In the genomic region with DNA sequence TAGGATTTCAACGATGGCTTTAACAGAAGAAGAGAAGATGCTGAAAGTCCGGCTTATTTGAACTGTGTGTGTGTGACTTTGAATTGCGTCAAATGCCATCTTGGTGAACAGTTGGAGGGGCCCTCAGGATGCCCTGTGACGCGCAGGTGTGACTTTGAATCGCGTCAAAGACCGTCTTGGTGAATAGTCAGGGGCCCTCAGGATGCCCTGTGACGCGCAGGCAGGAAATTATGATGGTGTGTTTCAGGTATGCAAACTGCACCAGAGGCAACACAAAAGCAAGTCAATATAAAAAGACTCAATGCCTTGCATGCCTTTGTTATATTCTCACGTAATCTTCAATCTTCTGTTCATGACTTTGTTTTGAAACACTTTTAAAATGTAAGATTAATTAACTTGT, we compare ENCODE assay signal across 1 cellular context.
TF ChIP-seq lines count a peak whose summit lies in the region.

No MANE protein-coding gene starts in this region.

TF ChIP-seq in GM23338, 12 proteins besides CTCF, POLR2A, EP300 and RAD21:
- TF ChIP-seq NANOG (IDR thresholded peaks at IDR 0.05; ENCODE audit: borderline replicate concordance) (no peak), ZNF331 (CRISPR knock-in tag; IDR thresholded peaks at IDR 0.05; ENCODE audit: low read depth) (no peak), EZH2 (IDR thresholded peaks at IDR 0.05; ENCODE audit: low read depth, unreplicated experiment) (no peak), ZNF114 (CRISPR knock-in tag; IDR thresholded peaks at IDR 0.05) (no peak), JUNB (IDR thresholded peaks at IDR 0.05; ENCODE audit: unreplicated experiment) (no peak), CREB1 (CRISPR knock-in tag; IDR thresholded peaks at IDR 0.05; ENCODE audit: low read depth) (no peak), EZH2phosphoT487 (IDR thresholded peaks at IDR 0.05; ENCODE audit: unreplicated experiment) (no peak), STAT1 (IDR thresholded peaks at IDR 0.05; ENCODE audit: unreplicated experiment) (no peak), POLR2AphosphoS5 (IDR thresholded peaks at IDR 0.05; ENCODE audit: low read depth) (no peak)
- TF ChIP-seq, protein P1, sequence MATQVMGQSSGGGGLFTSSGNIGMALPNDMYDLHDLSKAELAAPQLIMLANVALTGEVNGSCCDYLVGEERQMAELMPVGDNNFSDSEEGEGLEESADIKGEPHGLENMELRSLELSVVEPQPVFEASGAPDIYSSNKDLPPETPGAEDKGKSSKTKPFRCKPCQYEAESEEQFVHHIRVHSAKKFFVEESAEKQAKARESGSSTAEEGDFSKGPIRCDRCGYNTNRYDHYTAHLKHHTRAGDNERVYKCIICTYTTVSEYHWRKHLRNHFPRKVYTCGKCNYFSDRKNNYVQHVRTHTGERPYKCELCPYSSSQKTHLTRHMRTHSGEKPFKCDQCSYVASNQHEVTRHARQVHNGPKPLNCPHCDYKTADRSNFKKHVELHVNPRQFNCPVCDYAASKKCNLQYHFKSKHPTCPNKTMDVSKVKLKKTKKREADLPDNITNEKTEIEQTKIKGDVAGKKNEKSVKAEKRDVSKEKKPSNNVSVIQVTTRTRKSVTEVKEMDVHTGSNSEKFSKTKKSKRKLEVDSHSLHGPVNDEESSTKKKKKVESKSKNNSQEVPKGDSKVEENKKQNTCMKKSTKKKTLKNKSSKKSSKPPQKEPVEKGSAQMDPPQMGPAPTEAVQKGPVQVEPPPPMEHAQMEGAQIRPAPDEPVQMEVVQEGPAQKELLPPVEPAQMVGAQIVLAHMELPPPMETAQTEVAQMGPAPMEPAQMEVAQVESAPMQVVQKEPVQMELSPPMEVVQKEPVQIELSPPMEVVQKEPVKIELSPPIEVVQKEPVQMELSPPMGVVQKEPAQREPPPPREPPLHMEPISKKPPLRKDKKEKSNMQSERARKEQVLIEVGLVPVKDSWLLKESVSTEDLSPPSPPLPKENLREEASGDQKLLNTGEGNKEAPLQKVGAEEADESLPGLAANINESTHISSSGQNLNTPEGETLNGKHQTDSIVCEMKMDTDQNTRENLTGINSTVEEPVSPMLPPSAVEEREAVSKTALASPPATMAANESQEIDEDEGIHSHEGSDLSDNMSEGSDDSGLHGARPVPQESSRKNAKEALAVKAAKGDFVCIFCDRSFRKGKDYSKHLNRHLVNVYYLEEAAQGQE (IDR thresholded peaks at IDR 0.05; ENCODE audit: unreplicated experiment) = no peak
- TF ChIP-seq, protein P2, sequence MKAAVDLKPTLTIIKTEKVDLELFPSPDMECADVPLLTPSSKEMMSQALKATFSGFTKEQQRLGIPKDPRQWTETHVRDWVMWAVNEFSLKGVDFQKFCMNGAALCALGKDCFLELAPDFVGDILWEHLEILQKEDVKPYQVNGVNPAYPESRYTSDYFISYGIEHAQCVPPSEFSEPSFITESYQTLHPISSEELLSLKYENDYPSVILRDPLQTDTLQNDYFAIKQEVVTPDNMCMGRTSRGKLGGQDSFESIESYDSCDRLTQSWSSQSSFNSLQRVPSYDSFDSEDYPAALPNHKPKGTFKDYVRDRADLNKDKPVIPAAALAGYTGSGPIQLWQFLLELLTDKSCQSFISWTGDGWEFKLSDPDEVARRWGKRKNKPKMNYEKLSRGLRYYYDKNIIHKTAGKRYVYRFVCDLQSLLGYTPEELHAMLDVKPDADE (IDR thresholded peaks at IDR 0.05) = no peak
- TF ChIP-seq, protein P3, sequence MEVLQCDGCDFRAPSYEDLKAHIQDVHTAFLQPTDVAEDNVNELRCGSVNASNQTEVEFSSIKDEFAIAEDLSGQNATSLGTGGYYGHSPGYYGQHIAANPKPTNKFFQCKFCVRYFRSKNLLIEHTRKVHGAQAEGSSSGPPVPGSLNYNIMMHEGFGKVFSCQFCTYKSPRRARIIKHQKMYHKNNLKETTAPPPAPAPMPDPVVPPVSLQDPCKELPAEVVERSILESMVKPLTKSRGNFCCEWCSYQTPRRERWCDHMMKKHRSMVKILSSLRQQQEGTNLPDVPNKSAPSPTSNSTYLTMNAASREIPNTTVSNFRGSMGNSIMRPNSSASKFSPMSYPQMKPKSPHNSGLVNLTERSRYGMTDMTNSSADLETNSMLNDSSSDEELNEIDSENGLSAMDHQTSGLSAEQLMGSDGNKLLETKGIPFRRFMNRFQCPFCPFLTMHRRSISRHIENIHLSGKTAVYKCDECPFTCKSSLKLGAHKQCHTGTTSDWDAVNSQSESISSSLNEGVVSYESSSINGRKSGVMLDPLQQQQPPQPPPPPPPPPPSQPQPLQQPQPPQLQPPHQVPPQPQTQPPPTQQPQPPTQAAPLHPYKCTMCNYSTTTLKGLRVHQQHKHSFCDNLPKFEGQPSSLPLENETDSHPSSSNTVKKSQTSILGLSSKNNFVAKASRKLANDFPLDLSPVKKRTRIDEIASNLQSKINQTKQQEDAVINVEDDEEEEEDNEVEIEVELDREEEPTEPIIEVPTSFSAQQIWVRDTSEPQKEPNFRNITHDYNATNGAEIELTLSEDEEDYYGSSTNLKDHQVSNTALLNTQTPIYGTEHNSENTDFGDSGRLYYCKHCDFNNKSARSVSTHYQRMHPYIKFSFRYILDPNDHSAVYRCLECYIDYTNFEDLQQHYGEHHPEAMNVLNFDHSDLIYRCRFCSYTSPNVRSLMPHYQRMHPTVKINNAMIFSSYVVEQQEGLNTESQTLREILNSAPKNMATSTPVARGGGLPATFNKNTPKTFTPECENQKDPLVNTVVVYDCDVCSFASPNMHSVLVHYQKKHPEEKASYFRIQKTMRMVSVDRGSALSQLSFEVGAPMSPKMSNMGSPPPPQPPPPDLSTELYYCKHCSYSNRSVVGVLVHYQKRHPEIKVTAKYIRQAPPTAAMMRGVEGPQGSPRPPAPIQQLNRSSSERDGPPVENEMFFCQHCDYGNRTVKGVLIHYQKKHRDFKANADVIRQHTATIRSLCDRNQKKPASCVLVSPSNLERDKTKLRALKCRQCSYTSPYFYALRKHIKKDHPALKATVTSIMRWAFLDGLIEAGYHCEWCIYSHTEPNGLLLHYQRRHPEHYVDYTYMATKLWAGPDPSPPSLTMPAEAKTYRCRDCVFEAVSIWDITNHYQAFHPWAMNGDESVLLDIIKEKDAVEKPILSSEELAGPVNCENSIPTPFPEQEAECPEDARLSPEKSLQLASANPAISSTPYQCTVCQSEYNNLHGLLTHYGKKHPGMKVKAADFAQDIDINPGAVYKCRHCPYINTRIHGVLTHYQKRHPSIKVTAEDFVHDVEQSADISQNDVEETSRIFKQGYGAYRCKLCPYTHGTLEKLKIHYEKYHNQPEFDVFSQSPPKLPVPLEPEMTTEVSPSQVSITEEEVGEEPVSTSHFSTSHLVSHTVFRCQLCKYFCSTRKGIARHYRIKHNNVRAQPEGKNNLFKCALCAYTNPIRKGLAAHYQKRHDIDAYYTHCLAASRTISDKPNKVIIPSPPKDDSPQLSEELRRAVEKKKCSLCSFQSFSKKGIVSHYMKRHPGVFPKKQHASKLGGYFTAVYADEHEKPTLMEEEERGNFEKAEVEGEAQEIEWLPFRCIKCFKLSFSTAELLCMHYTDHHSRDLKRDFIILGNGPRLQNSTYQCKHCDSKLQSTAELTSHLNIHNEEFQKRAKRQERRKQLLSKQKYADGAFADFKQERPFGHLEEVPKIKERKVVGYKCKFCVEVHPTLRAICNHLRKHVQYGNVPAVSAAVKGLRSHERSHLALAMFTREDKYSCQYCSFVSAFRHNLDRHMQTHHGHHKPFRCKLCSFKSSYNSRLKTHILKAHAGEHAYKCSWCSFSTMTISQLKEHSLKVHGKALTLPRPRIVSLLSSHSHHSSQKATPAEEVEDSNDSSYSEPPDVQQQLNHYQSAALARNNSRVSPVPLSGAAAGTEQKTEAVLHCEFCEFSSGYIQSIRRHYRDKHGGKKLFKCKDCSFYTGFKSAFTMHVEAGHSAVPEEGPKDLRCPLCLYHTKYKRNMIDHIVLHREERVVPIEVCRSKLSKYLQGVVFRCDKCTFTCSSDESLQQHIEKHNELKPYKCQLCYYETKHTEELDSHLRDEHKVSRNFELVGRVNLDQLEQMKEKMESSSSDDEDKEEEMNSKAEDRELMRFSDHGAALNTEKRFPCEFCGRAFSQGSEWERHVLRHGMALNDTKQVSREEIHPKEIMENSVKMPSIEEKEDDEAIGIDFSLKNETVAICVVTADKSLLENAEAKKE (CRISPR knock-in tag; IDR thresholded peaks at IDR 0.05) = no peak
